ENCODE assay signal across 1 cellular context in genomic region chr21:42384184-42384583, GRCh38.
TF ChIP-seq lines count a peak whose summit lies in the region.

No MANE protein-coding gene starts in this region.

TF ChIP-seq in GM12878, 131 proteins besides CTCF, POLR2A, EP300 and RAD21:
- TF ChIP-seq BCL11A (IDR thresholded peaks at IDR 0.05; ENCODE audit: low read depth, low read length) (no peak), MEF2B (IDR thresholded peaks at IDR 0.05; ENCODE audit: partially characterized antibody, poor library complexity, severe bottlenecking) (peak; percentile 92), E2F4 (IDR thresholded peaks at IDR 0.05; ENCODE audit: low read depth, low read length) (no peak), FOXM1 (IDR thresholded peaks at IDR 0.05; ENCODE audit: low read depth, low read length) (no peak)
